ENCODE assay signal across 21 cellular contexts in the genomic region with DNA sequence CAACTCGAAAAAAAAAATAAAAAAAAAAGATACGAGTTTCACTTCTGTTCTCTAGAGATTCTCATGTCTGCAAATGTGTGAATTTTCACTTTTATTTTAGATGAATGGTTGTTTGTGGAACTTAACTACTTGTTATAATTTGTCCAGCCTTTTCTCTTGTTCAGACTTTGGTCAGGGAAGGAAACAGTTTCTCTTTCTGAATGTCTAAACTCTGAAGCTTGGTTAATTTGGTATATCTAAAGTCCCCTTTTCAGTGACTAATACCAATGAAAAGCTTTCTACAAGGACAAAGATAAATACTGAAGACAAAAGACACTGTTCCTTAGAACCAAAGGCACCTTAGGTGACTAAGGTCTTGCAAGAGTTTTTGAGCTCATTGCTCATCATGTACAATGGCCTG.
DNase-seq lines count a peak whose midpoint lies in the region; ATAC-seq and TF ChIP-seq lines count a peak whose summit lies in the region.
"Had no signal": no experiment of that assay in that cellular context is flagged by ENCODE, and none has a peak within 500 bp of the region (broad histone marks: within the 10 kb centered on the region; RNA-seq: fewer than 3 reads in every experiment).

No MANE protein-coding gene starts in this region.

- no peak for TF ChIP-seq CTCF in GM13976 (IDR thresholded peaks at IDR 0.05; ENCODE audit: borderline replicate concordance, control extremely low read depth, extremely low read depth, insufficient read depth, missing control alignments)

- in situ Hi-C loops in GM13976 (cut with MboI; ENCODE audit: low sequenced_read_pairs, unreplicated experiment), result no loop called here

- ATAC-seq in GM19452 (IDR thresholded peaks at IDR 0.05; ENCODE audit: unreplicated experiment) (peak; percentile 81), HG02885 (IDR thresholded peaks at IDR 0.05; ENCODE audit: poor library complexity, unreplicated experiment) (peak; percentile 40), GM19397 (IDR thresholded peaks at IDR 0.05; ENCODE audit: unreplicated experiment) (no peak)
- ATAC-seq: lower lobe of right lung, right lobe of liver had no signal

- DNase-seq in GM13976 (ENCODE audit: low spot score) (peak; percentile 17), MV-4-11 (lab: John Stamatoyannopoulos, UW) (peak; percentile 88), occipital lobe (lab: John Stamatoyannopoulos, UW) (no peak), NCI-H446 (lab: John Stamatoyannopoulos, UW) (no peak)
- DNase-seq in stimulated activated CD4-positive, alpha-beta T cell treated with anti-CD3 and anti-CD28 coated beads, Interleukin-1b, Interleukin-23, amount 100 ng/mL, for 48 hours, result no peak
- DNase-seq: activated CD8-positive, alpha-beta memory T cell treated with anti-CD3 and anti-CD28 coated beads for 24 hours; activated gamma-delta T cell; activated T-cell treated with anti-CD3 and anti-CD28 coated beads, Interleukin-2, amount 50 U/mL, for 1 hour; DMS79; GF-D8; lower lobe of right lung; NCI-H1417 treated with DMSO at 0.1 percent for 48 hours; NCI-H510A; nephron progenitor cell; right lobe of liver; stimulated activated CD4-positive, alpha-beta T cell treated with anti-CD3 and anti-CD28 coated beads, Interleukin-12 subunit alpha, Interleukin-12 subunit beta, amount 100 ng/mL, for 4 hours; stimulated activated CD4-positive, alpha-beta T cell treated with anti-CD3 and anti-CD28 coated beads, Interleukin-4, amount 100 ng/mL, for 4 hours; stimulated activated naive CD4-positive, alpha-beta T cell treated with Interleukin-2 at 50 U/mL for 16 hours had no signal

Comparison
In these comparisons a context has a peak if more than half of its experiments do, and no peak if none do; other contexts are left out.
1. DNase-seq: peak in GM13976 (single experiment) and MV-4-11 (single experiment); none in occipital lobe (single experiment), NCI-H446 (0 of 2) and stimulated activated CD4-positive, alpha-beta T cell treated with anti-CD3 and anti-CD28 coated beads, Interleukin-1b, Interleukin-23, amount 100 ng/mL, for 48 hours (single experiment).